Comparison of ENCODE assay signal across 1 cellular context in the genomic region with DNA sequence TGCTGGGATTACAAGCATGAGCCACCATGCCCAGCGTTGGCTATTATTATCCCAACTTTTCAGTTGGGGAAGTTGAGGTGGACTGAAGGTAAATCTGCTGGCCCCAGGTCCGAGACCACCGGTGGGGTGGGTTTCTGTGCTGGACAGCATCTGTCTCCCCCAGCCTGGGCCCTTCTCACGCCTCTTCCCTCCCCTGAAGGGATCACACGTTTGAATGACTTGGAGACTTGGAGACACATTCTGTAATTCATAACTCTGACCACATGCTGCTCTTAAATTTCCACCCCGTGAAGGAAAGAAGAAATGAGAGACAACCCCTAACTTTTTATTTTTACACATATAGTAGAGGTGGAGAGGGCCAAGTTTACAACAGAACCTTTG.
TF ChIP-seq lines count a peak whose summit lies in the region.

No MANE protein-coding gene starts in this region.

TF ChIP-seq in K562, 482 proteins besides CTCF, POLR2A, EP300 and RAD21:
- peak in 1 of 2 experiments; percentile 75 for TF ChIP-seq NCOA2 (IDR thresholded peaks at IDR 0.05; ENCODE audit: partially characterized antibody in 2 of 2)
- TF ChIP-seq ZBTB7A (IDR thresholded peaks at IDR 0.05; ENCODE audit: borderline replicate concordance, control insufficient read depth, low read depth, low read length): peak; percentile 62; the same call in 1 of the 2 replicates
- no peak for TF ChIP-seq MCM7 (IDR thresholded peaks at IDR 0.05)
